ENCODE assay signal across 11 cellular contexts in the genomic region with DNA sequence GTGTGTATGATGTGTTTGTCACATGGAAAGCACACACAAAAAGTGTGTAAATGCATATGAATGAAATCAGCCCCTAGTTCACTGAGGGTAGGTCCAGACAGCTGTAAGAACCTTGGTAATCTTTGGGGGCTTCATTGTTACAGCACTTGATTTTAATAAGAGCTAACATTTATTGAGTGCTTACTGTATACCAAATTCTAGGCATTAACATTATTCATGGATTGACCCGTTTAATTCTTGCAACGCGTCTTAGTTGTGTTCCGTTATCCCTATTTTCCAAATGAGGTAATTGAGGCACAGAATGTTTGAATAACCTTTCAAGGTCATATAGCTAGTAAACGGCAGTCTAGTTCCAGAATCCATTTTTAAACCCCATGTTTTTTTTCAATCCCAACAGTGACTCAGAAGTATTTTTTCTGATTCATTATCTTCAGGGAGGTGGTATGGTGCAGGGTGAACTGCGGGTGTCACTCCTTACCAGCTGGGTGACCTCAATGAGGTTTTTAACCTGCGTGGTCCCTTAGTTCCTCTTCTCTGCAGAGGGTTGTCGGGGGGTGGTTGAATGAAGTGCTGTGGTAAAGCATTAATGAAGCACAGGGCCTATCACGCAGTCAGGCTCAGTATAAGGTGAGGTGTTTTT. TPM values are rescaled to one million over a fixed set of nuclear protein-coding genes. Genes with fewer than 3 reads are reported as not detected.
DNase-seq lines count a peak whose midpoint lies in the region; ATAC-seq and TF ChIP-seq lines count a peak whose summit lies in the region.
"Had no signal": no experiment of that assay in that cellular context is flagged by ENCODE, and none has a peak within 500 bp of the region (broad histone marks: within the 10 kb centered on the region; RNA-seq: fewer than 3 reads in every experiment).

No MANE protein-coding gene starts in this region.

- H3K27ac Mint-ChIP-seq in activated T-helper 2 cell treated with anti-CD3 and anti-CD28 coated beads, Interferon-gamma antibody, Interleukin-2, Interleukin-4, amounts not matched to agents 10 μg/mL and 5 μg/mL and 100 μg/mL, durations not matched to agents 14 hours and 24 hours and 36 hours, result peak overlapping the region; percentile 71

- H3K79me2 ChIP-seq in OCI-LY1 (ENCODE audit: insufficient read depth, low read length) (peaks cover 56% of the 10 kb centered on the region), osteoblast (ENCODE audit: insufficient read depth, low read length) (peaks cover 89% of the 10 kb centered on the region)

- no peak overlapping the region for H3K4me3 ChIP-seq in OCI-LY1 (ENCODE audit: low read depth, low read length, poor library complexity, severe bottlenecking)
- H3K4me3 ChIP-seq in osteoblast (ENCODE audit: insufficient read depth, low read length), result no peak overlapping the region
- no peak overlapping the region for H3K4me3 ChIP-seq in vagina
- H3K4me3 ChIP-seq in right cardiac atrium (ENCODE audit: low read length), result no peak overlapping the region
- H3K4me3 ChIP-seq: gastroesophageal sphincter, skin epidermis had no signal

- intact Hi-C loops in activated T-helper 2 cell treated with anti-CD3 and anti-CD28 coated beads, Interferon-gamma antibody, Interleukin-2, Interleukin-4, amounts not matched to agents 10 μg/mL and 5 μg/mL and 100 μg/mL, durations not matched to agents 14 hours and 24 hours and 36 hours (cut with micrococcal nuclease), result loop anchor here (1.0 kb wide), 2 partner anchors 9 to 11 kb away; no protein-coding TSS in a partner anchor
- intact Hi-C loops in vagina (cut with DNase I), result no loop called here
- intact Hi-C loops in right cardiac atrium (cut with DNase I), result no loop called here

- WGBS in right cardiac atrium, result 87% methylated on average over 9 of the region's 9 CpGs

- H2AFZ ChIP-seq in OCI-LY1 (ENCODE audit: low read length), result no peak overlapping the region
- no peak overlapping the region for H2AFZ ChIP-seq in osteoblast (ENCODE audit: low read length)

- H3K36me3 Mint-ChIP-seq in activated T-helper 2 cell treated with anti-CD3 and anti-CD28 coated beads, Interferon-gamma antibody, Interleukin-2, Interleukin-4, amounts not matched to agents 10 μg/mL and 5 μg/mL and 100 μg/mL, durations not matched to agents 14 hours and 24 hours and 36 hours (ENCODE audit: low read depth), result peaks cover 73% of the 10 kb centered on the region

- TF ChIP-seq POLR2A in vagina (IDR thresholded peaks at IDR 0.05), result no peak

- no peak overlapping the region for H3K4me3 Mint-ChIP-seq in activated T-helper 2 cell treated with anti-CD3 and anti-CD28 coated beads, Interferon-gamma antibody, Interleukin-2, Interleukin-4, amounts not matched to agents 10 μg/mL and 5 μg/mL and 100 μg/mL, durations not matched to agents 14 hours and 24 hours and 36 hours (ENCODE audit: low read depth)

- H3K27ac ChIP-seq in OCI-LY1 (ENCODE audit: low read depth, low read length, poor library complexity, severe bottlenecking) (no peak overlapping the region), osteoblast (ENCODE audit: low read depth, low read length) (peak overlapping the region; percentile 4), vagina (no peak overlapping the region), right cardiac atrium (ENCODE audit: low read length) (no peak overlapping the region)
- H3K27ac ChIP-seq: gastroesophageal sphincter, KMS-11 had no signal

- H3K9me3 Mint-ChIP-seq in activated T-helper 2 cell treated with anti-CD3 and anti-CD28 coated beads, Interferon-gamma antibody, Interleukin-2, Interleukin-4, amounts not matched to agents 10 μg/mL and 5 μg/mL and 100 μg/mL, durations not matched to agents 14 hours and 24 hours and 36 hours, result no peaks in the 10 kb centered on the region

- no peaks in the 10 kb centered on the region for H3K9me3 ChIP-seq in OCI-LY1 (ENCODE audit: low read length)
- no peaks in the 10 kb centered on the region for H3K9me3 ChIP-seq in osteoblast (ENCODE audit: low read depth, low read length)
- no peaks in the 10 kb centered on the region for H3K9me3 ChIP-seq in vagina
- H3K9me3 ChIP-seq in right cardiac atrium (ENCODE audit: control insufficient read depth, low read length), result no peaks in the 10 kb centered on the region
- H3K9me3 ChIP-seq: gastroesophageal sphincter had no signal

- no peak for DNase-seq in activated T-helper 2 cell treated with anti-CD3 and anti-CD28 coated beads, Interferon-gamma antibody, Interleukin-2, Interleukin-4, amounts not matched to agents 10 μg/mL and 5 μg/mL and 100 μg/mL, durations not matched to agents 14 hours and 24 hours and 36 hours (ENCODE audit: low spot score)
- peak; percentile 69 for DNase-seq in osteoblast (ENCODE audit: insufficient read length, low spot score, missing footprints)
- no peak for DNase-seq in SIG-M5 (lab: John Stamatoyannopoulos, UW)
- DNase-seq in vagina (ENCODE audit: extremely low spot score in 2 of 2), result no peak
- no peak for DNase-seq in right cardiac atrium

- no peaks in the 10 kb centered on the region for H3K9me2 ChIP-seq in OCI-LY1 (ENCODE audit: low read depth, low read length)

- no peak overlapping the region for H3K9ac ChIP-seq in OCI-LY1 (ENCODE audit: low read length)
- H3K9ac ChIP-seq: KMS-11 had no signal

- H3K4me2 ChIP-seq in OCI-LY1 (ENCODE audit: low read length) (no peak overlapping the region), osteoblast (ENCODE audit: insufficient read depth, low read length) (peak overlapping the region; percentile 5)
- H3K4me2 ChIP-seq: KMS-11 had no signal

- no peaks in the 10 kb centered on the region for H4K20me1 ChIP-seq in OCI-LY1 (ENCODE audit: insufficient read depth, low read length)
- peaks cover under 1% of the 10 kb centered on the region for H4K20me1 ChIP-seq in osteoblast (ENCODE audit: insufficient read depth, low read length)

- TF ChIP-seq CTCF in OCI-LY1 (IDR thresholded peaks at IDR 0.05; ENCODE audit: low read length) (peak; percentile 29; the same call in 1 of the 2 replicates), osteoblast (IDR thresholded peaks at IDR 0.05; ENCODE audit: extremely low read depth, low read depth, low read length) (peak; percentile 28), vagina (IDR thresholded peaks at IDR 0.05) (no peak)

- no peaks in the 10 kb centered on the region for H3F3A ChIP-seq in OCI-LY1 (ENCODE audit: insufficient read depth, low read length)

- H3K4me1 ChIP-seq in OCI-LY1 (ENCODE audit: insufficient read depth, low read length, severe bottlenecking) (peaks cover 60% of the 10 kb centered on the region), osteoblast (ENCODE audit: insufficient read depth, low read length) (peaks cover 21% of the 10 kb centered on the region), vagina (peaks cover 23% of the 10 kb centered on the region), right cardiac atrium (ENCODE audit: control insufficient read depth, insufficient read depth, low read length) (peaks cover 14% of the 10 kb centered on the region)

- H3K27me3 ChIP-seq in OCI-LY1 (ENCODE audit: insufficient read depth, low read length) (no peaks in the 10 kb centered on the region), osteoblast (ENCODE audit: insufficient read depth, low read length) (no peaks in the 10 kb centered on the region), vagina (no peaks in the 10 kb centered on the region), right cardiac atrium (ENCODE audit: control insufficient read depth, insufficient read depth) (no peaks in the 10 kb centered on the region)
- H3K27me3 ChIP-seq: gastroesophageal sphincter had no signal

- ATAC-seq in GM18868 (IDR thresholded peaks at IDR 0.05; ENCODE audit: unreplicated experiment) (peak; percentile 68), HG03095 (IDR thresholded peaks at IDR 0.05; ENCODE audit: unreplicated experiment) (no peak), right cardiac atrium (no peak)
- ATAC-seq: gastroesophageal sphincter had no signal

- no peaks in the 10 kb centered on the region for H3K27me3 Mint-ChIP-seq in activated T-helper 2 cell treated with anti-CD3 and anti-CD28 coated beads, Interferon-gamma antibody, Interleukin-2, Interleukin-4, amounts not matched to agents 10 μg/mL and 5 μg/mL and 100 μg/mL, durations not matched to agents 14 hours and 24 hours and 36 hours (ENCODE audit: low read depth)

- H3K36me3 ChIP-seq in OCI-LY1 (ENCODE audit: insufficient read depth, low read length) (no peaks in the 10 kb centered on the region), osteoblast (ENCODE audit: insufficient read depth, low read length) (no peaks in the 10 kb centered on the region), vagina (no peaks in the 10 kb centered on the region)
- H3K36me3 ChIP-seq: gastroesophageal sphincter had no signal

- H3K4me1 Mint-ChIP-seq in activated T-helper 2 cell treated with anti-CD3 and anti-CD28 coated beads, Interferon-gamma antibody, Interleukin-2, Interleukin-4, amounts not matched to agents 10 μg/mL and 5 μg/mL and 100 μg/mL, durations not matched to agents 14 hours and 24 hours and 36 hours (ENCODE audit: low read depth), result peaks cover 83% of the 10 kb centered on the region

RNA-seq across cellular contexts. Expression of gene RAB8B, which starts 14.2 kb away (rescaled TPM):
- 214 TPM in 2 replicates for total RNA-seq in activated T-helper 2 cell treated with anti-CD3 and anti-CD28 coated beads, Interferon-gamma antibody, Interleukin-2, Interleukin-4, amounts not matched to agents 10 μg/mL and 5 μg/mL and 100 μg/mL, durations not matched to agents 14 hours and 24 hours and 36 hours
- total RNA-seq in osteoblast (55.7 and 57.5 TPM in 2 replicates), vagina (29.5 TPM), right cardiac atrium (10 to 100 TPM; 16.1 to 21.5 (median 19.3) TPM)
- 7.2 TPM for polyA plus RNA-seq in right cardiac atrium

RNA-seq across cellular contexts. Expression of gene RPS27L, which starts 46.3 kb away (rescaled TPM):
- 164 and 167 TPM in 2 replicates for total RNA-seq in activated T-helper 2 cell treated with anti-CD3 and anti-CD28 coated beads, Interferon-gamma antibody, Interleukin-2, Interleukin-4, amounts not matched to agents 10 μg/mL and 5 μg/mL and 100 μg/mL, durations not matched to agents 14 hours and 24 hours and 36 hours
- total RNA-seq in osteoblast (263 and 281 TPM in 2 replicates), vagina (74.6 TPM), right cardiac atrium (100 to 1,000 TPM; 142 to 188 (median 159) TPM)
- polyA plus RNA-seq in right cardiac atrium, result 183 TPM

Comparison
In these comparisons a context has a peak if more than half of its experiments do, and no peak if none do; other contexts are left out.
1. CTCF ChIP-seq: peak in OCI-LY1 (single experiment) and osteoblast (single experiment); none in vagina (0 of 3).